16 cellular contexts compared by ENCODE assay signal in genomic region chr22:30459206-30460052, GRCh38. TPM values are rescaled to one million over a fixed set of nuclear protein-coding genes. Genes with fewer than 3 reads are reported as not detected.
A peak's percentile ranks its signal among the peaks of the same experiment; 100 is the strongest.
DNase-seq lines count a peak whose midpoint lies in the region; ATAC-seq and TF ChIP-seq lines count a peak whose summit lies in the region.
"Had no signal": no experiment of that assay in that cellular context is flagged by ENCODE, and none has a peak within 500 bp of the region (broad histone marks: within the 10 kb centered on the region; RNA-seq: fewer than 3 reads in every experiment).

No MANE protein-coding gene starts in this region.

- CTCF ChIA-PET in activated CD4-positive, alpha-beta T cell treated with anti-CD3 and anti-CD28 coated beads, Interleukin-2, amount 10 ng/mL, durations not matched to agents 7 days and 5 days (lab: Charles Lee) = interaction anchor here (1.4 to 3.4 kb wide), 4 partner anchors 15 to 69 kb away, joined by 3 to 17 read pairs (median 4); no protein-coding TSS in a partner anchor

- no peaks in the 10 kb centered on the region for H3K36me3 Mint-ChIP-seq in activated CD4-positive, alpha-beta T cell treated with anti-CD3 and anti-CD28 coated beads, Interleukin-2, amount 10 ng/mL, durations not matched to agents 7 days and 5 days (ENCODE audit: low read depth)
- H3K36me3 Mint-ChIP-seq in effector memory CD8-positive, alpha-beta T cell (ENCODE audit: insufficient read depth) = peaks cover 2% of the 10 kb centered on the region
- H3K36me3 Mint-ChIP-seq in progenitor cell of endocrine pancreas (ENCODE audit: insufficient read depth) = no peaks in the 10 kb centered on the region

- H3K27me3 ChIP-seq in dorsolateral prefrontal cortex = no peaks in the 10 kb centered on the region
- H3K27me3 ChIP-seq: BLaER1, suprapubic skin had no signal

- peaks cover 5% of the 10 kb centered on the region for H3K4me1 Mint-ChIP-seq in activated CD4-positive, alpha-beta T cell treated with anti-CD3 and anti-CD28 coated beads, Interleukin-2, amount 10 ng/mL, durations not matched to agents 7 days and 5 days
- no peaks in the 10 kb centered on the region for H3K4me1 Mint-ChIP-seq in effector memory CD8-positive, alpha-beta T cell (ENCODE audit: low read depth in 2 of 2)
- H3K4me1 Mint-ChIP-seq in progenitor cell of endocrine pancreas (ENCODE audit: low read depth) = no peaks in the 10 kb centered on the region
- H3K4me1 Mint-ChIP-seq: naive B cell had no signal

- no peak for TF ChIP-seq CTCF in progenitor cell of endocrine pancreas (IDR thresholded peaks at IDR 0.05; ENCODE audit: unreplicated experiment)
- TF ChIP-seq CTCF in dorsolateral prefrontal cortex (IDR thresholded peaks at IDR 0.05 in 54 of 56, conservative IDR thresholded peaks at IDR 0.05 in 2 of 56; ENCODE audit: low read depth in 1 of 56, partially characterized antibody in 56 of 56) = no peak

- no peak overlapping the region for H3K27ac ChIP-seq in dorsolateral prefrontal cortex
- H3K27ac ChIP-seq: BLaER1, suprapubic skin had no signal

- no peak overlapping the region for H3K4me3 ChIP-seq in dorsolateral prefrontal cortex
- H3K4me3 ChIP-seq: BLaER1, suprapubic skin had no signal

- POLR2A ChIA-PET in activated CD4-positive, alpha-beta T cell treated with anti-CD3 and anti-CD28 coated beads, Interleukin-2, amount 10 ng/mL, durations not matched to agents 7 days and 5 days (lab: Charles Lee) = no interaction called here

- intact Hi-C loops in dorsolateral prefrontal cortex (cut with DNase I) = no loop called here

- no peak overlapping the region for H3K27ac Mint-ChIP-seq in activated CD4-positive, alpha-beta T cell treated with anti-CD3 and anti-CD28 coated beads, Interleukin-2, amount 10 ng/mL, durations not matched to agents 7 days and 5 days
- no peak overlapping the region for H3K27ac Mint-ChIP-seq in effector memory CD8-positive, alpha-beta T cell
- no peak overlapping the region for H3K27ac Mint-ChIP-seq in progenitor cell of endocrine pancreas

- H3K4me3 Mint-ChIP-seq in activated CD4-positive, alpha-beta T cell treated with anti-CD3 and anti-CD28 coated beads, Interleukin-2, amount 10 ng/mL, durations not matched to agents 7 days and 5 days = no peak overlapping the region
- no peak overlapping the region for H3K4me3 Mint-ChIP-seq in effector memory CD8-positive, alpha-beta T cell
- H3K4me3 Mint-ChIP-seq in progenitor cell of endocrine pancreas (ENCODE audit: low read depth) = no peak overlapping the region
- H3K4me3 Mint-ChIP-seq: naive B cell had no signal

- peak; percentile 51 for ATAC-seq in effector memory CD8-positive, alpha-beta T cell (replicated peaks)
- ATAC-seq: Panc1 had no signal

- H3K27me3 Mint-ChIP-seq in activated CD4-positive, alpha-beta T cell treated with anti-CD3 and anti-CD28 coated beads, Interleukin-2, amount 10 ng/mL, durations not matched to agents 7 days and 5 days = no peaks in the 10 kb centered on the region
- H3K27me3 Mint-ChIP-seq in effector memory CD8-positive, alpha-beta T cell = peaks cover 35 to 67% of the 10 kb centered on the region in 2 donors
- peaks cover 3% of the 10 kb centered on the region for H3K27me3 Mint-ChIP-seq in progenitor cell of endocrine pancreas

- no peaks in the 10 kb centered on the region for H3K9me3 Mint-ChIP-seq in activated CD4-positive, alpha-beta T cell treated with anti-CD3 and anti-CD28 coated beads, Interleukin-2, amount 10 ng/mL, durations not matched to agents 7 days and 5 days
- H3K9me3 Mint-ChIP-seq in effector memory CD8-positive, alpha-beta T cell = no peaks in the 10 kb centered on the region
- H3K9me3 Mint-ChIP-seq in progenitor cell of endocrine pancreas (ENCODE audit: low read depth) = no peaks in the 10 kb centered on the region

- peak; percentile 41 for DNase-seq in activated CD4-positive, alpha-beta T cell treated with anti-CD3 and anti-CD28 coated beads, Interleukin-2, amount 10 ng/mL, durations not matched to agents 7 days and 5 days
- no peak for DNase-seq in activated CD4-positive, alpha-beta T cell treated with anti-CD3 and anti-CD28 coated beads, Interleukin-2, amount 50 U/mL, for 4 hours
- peak; percentile 54 for DNase-seq in OCI-M1 (lab: John Stamatoyannopoulos, UW)
- no peak for DNase-seq in effector memory CD8-positive, alpha-beta T cell
- peak; percentile 27 for DNase-seq in progenitor cell of endocrine pancreas (ENCODE audit: low spot score, unreplicated experiment)
- no peak for DNase-seq in dorsolateral prefrontal cortex
- DNase-seq in HCEC 1CT = no peak
- no peak for DNase-seq in NCI-H2227 (lab: John Stamatoyannopoulos, UW; ENCODE audit: unreplicated experiment)
- DNase-seq: central memory CD4-positive, alpha-beta T cell; hypothalamus; naive B cell; NCI-H1048; stimulated activated CD4-positive, alpha-beta T cell treated with anti-CD3 and anti-CD28 coated beads, Interleukin-1b, Interleukin-23, amount 100 ng/mL, for 48 hours had no signal

RNA-seq across cellular contexts. Expression of gene SEC14L3, which starts 12.4 kb away (rescaled TPM):
- not detected for total RNA-seq in activated CD4-positive, alpha-beta T cell treated with anti-CD3 and anti-CD28 coated beads, Interleukin-2, amount 10 ng/mL, durations not matched to agents 7 days and 5 days
- total RNA-seq in progenitor cell of endocrine pancreas = not detected in 2 replicates
- under 1 TPM in 3 of 120 experiments, not detected in 117; 0.22 to 0.66 (median 0.25) TPM for total RNA-seq in dorsolateral prefrontal cortex
- total RNA-seq: suprapubic skin had no signal

RNA-seq across cellular contexts. Expression of gene MTFP1, which starts 33.9 kb away (rescaled TPM):
- total RNA-seq in activated CD4-positive, alpha-beta T cell treated with anti-CD3 and anti-CD28 coated beads, Interleukin-2, amount 10 ng/mL, durations not matched to agents 7 days and 5 days = 10 to 100 TPM; 34.5 to 40.0 TPM
- total RNA-seq in progenitor cell of endocrine pancreas (12.6 and 16.6 TPM in 2 replicates), dorsolateral prefrontal cortex (10 to 100 TPM in 3 of 120 experiments, 1 to 10 TPM in 117; 1.3 to 14.2 (median 4.0) TPM)

RNA-seq across cellular contexts. Expression of gene SEC14L4, which starts 46.1 kb away (rescaled TPM):
- total RNA-seq in activated CD4-positive, alpha-beta T cell treated with anti-CD3 and anti-CD28 coated beads, Interleukin-2, amount 10 ng/mL, durations not matched to agents 7 days and 5 days = not detected
- 0.31 and 0.46 TPM in 2 replicates for total RNA-seq in progenitor cell of endocrine pancreas
- total RNA-seq in dorsolateral prefrontal cortex = 1 to 10 TPM in 10 of 120 experiments, under 1 TPM in 93, not detected in 17; 0.11 to 1.6 (median 0.48) TPM

Comparison
In these comparisons a context has a peak if more than half of its experiments do, and no peak if none do; other contexts are left out.
1. DNase-seq: peak in activated CD4-positive, alpha-beta T cell treated with anti-CD3 and anti-CD28 coated beads, Interleukin-2, amount 10 ng/mL, durations not matched to agents 7 days and 5 days (single experiment), OCI-M1 (single experiment) and progenitor cell of endocrine pancreas (single experiment); none in activated CD4-positive, alpha-beta T cell treated with anti-CD3 and anti-CD28 coated beads, Interleukin-2, amount 50 U/mL, for 4 hours (0 of 2), effector memory CD8-positive, alpha-beta T cell (0 of 3), dorsolateral prefrontal cortex (0 of 10), HCEC 1CT (single experiment) and NCI-H2227 (single experiment).